13 cellular contexts compared by ENCODE assay signal in genomic region chr15:81007428-81008064, GRCh38. TPM values are rescaled to one million over a fixed set of nuclear protein-coding genes. Genes with fewer than 3 reads are reported as not detected.
DNase-seq lines count a peak whose midpoint lies in the region; ATAC-seq, FAIRE-seq and TF ChIP-seq lines count a peak whose summit lies in the region.
"Had no signal": no experiment of that assay in that cellular context is flagged by ENCODE, and none has a peak within 500 bp of the region (broad histone marks: within the 10 kb centered on the region; RNA-seq: fewer than 3 reads in every experiment).

No MANE protein-coding gene starts in this region.

- no peak overlapping the region for H3K4me3 Mint-ChIP-seq in activated CD4-positive, alpha-beta T cell treated with anti-CD3 and anti-CD28 coated beads, Interleukin-2, amount 10 ng/mL, durations not matched to agents 7 days and 5 days
- H3K4me3 Mint-ChIP-seq in IgD-negative memory B cell (peak overlapping the region in 1 of 4 donors; percentile 14), neural crest cell (peak overlapping the region; percentile 54)
- H3K4me3 Mint-ChIP-seq: CD14-positive monocyte, H9 had no signal

- TF ChIP-seq RAD21 in K562 (CRISPR knock-in tag; conservative IDR thresholded peaks at IDR 0.05 in 1 of 2, IDR thresholded peaks at IDR 0.05 in 1 of 2), result no peak

- no peak overlapping the region for H2AFZ ChIP-seq in K562 (ENCODE audit: low read depth, low read length)

- H3K36me3 Mint-ChIP-seq in activated CD4-positive, alpha-beta T cell treated with anti-CD3 and anti-CD28 coated beads, Interleukin-2, amount 10 ng/mL, durations not matched to agents 7 days and 5 days (ENCODE audit: low read depth), result peaks cover 43% of the 10 kb centered on the region
- H3K36me3 Mint-ChIP-seq in IgD-negative memory B cell (peaks cover 8% of the 10 kb centered on the region), neural crest cell (ENCODE audit: low read depth) (peaks cover 9% of the 10 kb centered on the region)

- in situ Hi-C loops in K562 (cut with MboI), result no loop called here

- H3K4me1 Mint-ChIP-seq in activated CD4-positive, alpha-beta T cell treated with anti-CD3 and anti-CD28 coated beads, Interleukin-2, amount 10 ng/mL, durations not matched to agents 7 days and 5 days, result peaks cover 62% of the 10 kb centered on the region
- H3K4me1 Mint-ChIP-seq in IgD-negative memory B cell (peaks cover 35 to 62% (median 49%) of the 10 kb centered on the region in 3 donors), neural crest cell (peaks cover 31% of the 10 kb centered on the region)

- POLR2A ChIA-PET in activated CD4-positive, alpha-beta T cell treated with anti-CD3 and anti-CD28 coated beads, Interleukin-2, amount 10 ng/mL, durations not matched to agents 7 days and 5 days (lab: Charles Lee), result no interaction called here
- POLR2A ChIA-PET in K562 (lab: Yijun Ruan, JAX), result interaction anchor here (0.7 to 1.5 kb wide), 2 partner anchors 13 to 269 kb away, joined by 3 read pairs; no protein-coding TSS in a partner anchor

- no peak overlapping the region for H3K27ac ChIP-seq in K562 (ENCODE audit: extremely low read depth, low read depth, low read length)

- WGBS in K562 (ENCODE audit: insufficient coverage, low coverage, missing lambda C conversion rate), result 29% methylated on average over 6 of the region's 6 CpGs

- TF ChIP-seq CTCF in K562 (IDR thresholded peaks at IDR 0.05 in 2 of 3, conservative IDR thresholded peaks at IDR 0.05 in 1 of 3; ENCODE audit: insufficient read depth in 2 of 3, low read depth in 1 of 3, low read length in 3 of 3) (no peak), neural crest cell (conservative IDR thresholded peaks at IDR 0.05) (no peak)

- H3K79me2 ChIP-seq in K562 (ENCODE audit: control insufficient read depth, insufficient read depth, low read length), result peaks cover 13% of the 10 kb centered on the region; the same call in 2 of the 3 replicates

- ATAC-seq in K562, result peak; percentile 68
- ATAC-seq in GM18520 (IDR thresholded peaks at IDR 0.05; ENCODE audit: unreplicated experiment), result no peak
- ATAC-seq in HG02623 (IDR thresholded peaks at IDR 0.05; ENCODE audit: unreplicated experiment), result no peak

- H4K20me1 ChIP-seq in K562 (replicated peaks; ENCODE audit: control insufficient read depth, insufficient read depth, low read length), result no peaks in the 10 kb centered on the region

- FAIRE-seq in K562 (lab: Jason Lieb, UNC), result peak; percentile 46
- FAIRE-seq: A204.1 had no signal

- H3K4me1 ChIP-seq in K562 (replicated peaks in 1 of 2; ENCODE audit: control insufficient read depth in 2 of 2, insufficient read depth in 2 of 2, low read length in 2 of 2), result peaks cover 0 to 6% of the 10 kb centered on the region in 2 experiments; a peak in 3 of 5 replicates

- no peaks in the 10 kb centered on the region for H3K27me3 ChIP-seq in K562 (ENCODE audit: control insufficient read depth in 2 of 2, insufficient read depth in 2 of 2, low read length in 2 of 2)

- no peak for TF ChIP-seq EP300 in K562 (IDR thresholded peaks at IDR 0.05; ENCODE audit: low read length)

- H3K36me3 ChIP-seq in K562 (ENCODE audit: control insufficient read depth, insufficient read depth, low read length), result peaks cover 13% of the 10 kb centered on the region; the same call in 1 of the 3 replicates

- no TSS peak for BruUV-seq in K562 (replicated peaks; lab: Mats Ljungman, UMichigan)

- no peak overlapping the region for H3K4me2 ChIP-seq in K562 (ENCODE audit: insufficient read depth, low read length)

- no peaks in the 10 kb centered on the region for H3K9me1 ChIP-seq in K562 (ENCODE audit: control insufficient read depth, insufficient read depth, low read length)

- H3K9ac ChIP-seq in K562 (ENCODE audit: insufficient read depth in 1 of 2, low read depth in 2 of 2, low read length in 2 of 2), result no peak overlapping the region

- H3K27ac Mint-ChIP-seq in activated CD4-positive, alpha-beta T cell treated with anti-CD3 and anti-CD28 coated beads, Interleukin-2, amount 10 ng/mL, durations not matched to agents 7 days and 5 days, result peak overlapping the region; percentile 38
- H3K27ac Mint-ChIP-seq in IgD-negative memory B cell (peak overlapping the region in 2 of 3 donors; percentile 43 to 48), neural crest cell (ENCODE audit: unreplicated experiment) (no peak overlapping the region)
- H3K27ac Mint-ChIP-seq: H9 had no signal

- no peaks in the 10 kb centered on the region for H3K9me3 Mint-ChIP-seq in activated CD4-positive, alpha-beta T cell treated with anti-CD3 and anti-CD28 coated beads, Interleukin-2, amount 10 ng/mL, durations not matched to agents 7 days and 5 days
- H3K9me3 Mint-ChIP-seq in IgD-negative memory B cell (no peaks in the 10 kb centered on the region), neural crest cell (no peaks in the 10 kb centered on the region)
- H3K9me3 Mint-ChIP-seq: CD14-positive monocyte, H9 had no signal

- no peak for TF ChIP-seq POLR2A in K562 (conservative IDR thresholded peaks at IDR 0.05)

- no peak for DNase-seq in activated CD4-positive, alpha-beta T cell treated with anti-CD3 and anti-CD28 coated beads, Interleukin-2, amount 10 ng/mL, durations not matched to agents 7 days and 5 days
- DNase-seq in activated CD4-positive, alpha-beta T cell treated with anti-CD3 and anti-CD28 coated beads for 48 hours, result no peak
- DNase-seq in K562 (ENCODE audit: extremely low read depth in 1 of 4, low spot score in 3 of 4) (no peak), neural crest cell (ENCODE audit: low read depth, low spot score) (no peak), T-helper 1 cell (no peak)
- DNase-seq: EL, H9, NCI-H187 had no signal

- CTCF ChIA-PET in activated CD4-positive, alpha-beta T cell treated with anti-CD3 and anti-CD28 coated beads, Interleukin-2, amount 10 ng/mL, durations not matched to agents 7 days and 5 days (lab: Charles Lee), result interaction anchor here (1.1 kb wide), 1 partner anchor 13 kb away, joined by 5 read pairs; no protein-coding TSS in a partner anchor
- CTCF ChIA-PET in K562 (lab: Yijun Ruan, JAX; ENCODE audit: low intra/inter-chr PET ratio), result no interaction called here

- no peak overlapping the region for H3K4me3 ChIP-seq in K562

- H3K27me3 Mint-ChIP-seq in activated CD4-positive, alpha-beta T cell treated with anti-CD3 and anti-CD28 coated beads, Interleukin-2, amount 10 ng/mL, durations not matched to agents 7 days and 5 days, result no peaks in the 10 kb centered on the region
- H3K27me3 Mint-ChIP-seq in IgD-negative memory B cell (no peaks in the 10 kb centered on the region), neural crest cell (ENCODE audit: low read depth) (no peaks in the 10 kb centered on the region)

- no peaks in the 10 kb centered on the region for H3K9me3 ChIP-seq in K562 (replicated peaks; ENCODE audit: control insufficient read depth, insufficient read depth, low read depth, low read length)

- intact Hi-C loops in K562 (cut with micrococcal nuclease), result no loop called here

RNA-seq across cellular contexts. Expression of gene TLNRD1, which starts 6.8 kb away (rescaled TPM):
- total RNA-seq in activated CD4-positive, alpha-beta T cell treated with anti-CD3 and anti-CD28 coated beads, Interleukin-2, amount 10 ng/mL, durations not matched to agents 7 days and 5 days, result 10 to 100 TPM; 28.6 to 34.2 TPM
- 4.6 TPM for polyA plus RNA-seq in IgD-negative memory B cell
- 7.4 and 16.8 TPM in 2 replicates for total RNA-seq in K562 (2011; cell fraction: chromatin; rRNA removed; ENCODE audit: low replicate concordance)
- total RNA-seq in K562 (2011; cell fraction: nucleolus; rRNA removed), result 17.1 and 29.2 TPM in 2 replicates
- total RNA-seq in K562 (2011; cell fraction: nucleoplasm; rRNA removed), result 11.0 and 14.4 TPM in 2 replicates
- 23.4 and 25.4 TPM in 2 replicates for total RNA-seq in K562 (2014; rRNA removed)
- total RNA-seq in K562 (2014; rRNA removed; fragmentation: Illumina TruSeq; extraction: Trizol), result 4.3 and 4.8 TPM in 2 replicates
- total RNA-seq in K562 (2015; rRNA removed; fragmentation: Illumina TruSeq; extraction: Trizol), result 5.5 and 5.7 TPM in 2 replicates
- total RNA-seq in K562 (2021), result 26.7 and 33.1 TPM in 2 replicates
- 4.5 and 9.5 TPM in 2 replicates for polyA plus RNA-seq in K562 (2011; rRNA removed)
- 4.6 and 46.8 TPM in 2 replicates for polyA plus RNA-seq in K562 (2011; cell fraction: cytosol; rRNA removed)
- 3.1 and 13.4 TPM in 2 replicates for polyA plus RNA-seq in K562 (2011; cell fraction: nucleus; rRNA removed)
- polyA plus RNA-seq in K562 (2012), result 11.4 and 15.1 TPM in 2 replicates
- 4.2 and 4.7 TPM in 2 replicates for polyA plus RNA-seq in K562 (2014; fragmentation: Illumina TruSeq; extraction: Trizol)
- polyA plus RNA-seq in K562 (2014; fragmentation: Nextera tagmentation; extraction: Ambion mirVana), result 1 to 10 TPM; 1.1 to 1.9 TPM
- polyA plus RNA-seq in K562 (2014; rRNA removed), result 16.2 and 21.5 TPM in 2 replicates
- 1.9 and 7.4 TPM in 2 replicates for polyA minus RNA-seq in K562 (2011; rRNA and poly(A)+ RNA removed)
- 10.8 and 23.4 TPM in 2 replicates for polyA minus RNA-seq in K562 (2011; cell fraction: cytosol; rRNA and poly(A)+ RNA removed)
- polyA minus RNA-seq in K562 (2011; cell fraction: nucleus; rRNA and poly(A)+ RNA removed), result 8.1 and 17.0 TPM in 2 replicates
- total RNA-seq in neural crest cell, result 30.6 and 31.7 TPM in 2 replicates

RNA-seq across cellular contexts. Expression of gene MESD, which starts 17.9 kb away (rescaled TPM):
- total RNA-seq in activated CD4-positive, alpha-beta T cell treated with anti-CD3 and anti-CD28 coated beads, Interleukin-2, amount 10 ng/mL, durations not matched to agents 7 days and 5 days, result 10 to 100 TPM; 34.0 to 34.3 TPM
- polyA plus RNA-seq in IgD-negative memory B cell (21.9 TPM), K562 (2011; rRNA removed) (11.5 and 20.0 TPM in 2 replicates), K562 (2014; fragmentation: Illumina TruSeq; extraction: Trizol) (27.0 and 29.7 TPM in 2 replicates), K562 (2014; fragmentation: Nextera tagmentation; extraction: Ambion mirVana) (10 to 100 TPM; 11.3 to 17.0 TPM), K562 (2014; rRNA removed) (18.9 and 20.7 TPM in 2 replicates)
- 28.7 and 34.6 TPM in 2 replicates for total RNA-seq in K562 (2011; cell fraction: chromatin; rRNA removed; ENCODE audit: low replicate concordance)
- 24.3 and 27.2 TPM in 2 replicates for total RNA-seq in K562 (2011; cell fraction: nucleolus; rRNA removed)
- total RNA-seq in K562 (2011; cell fraction: nucleoplasm; rRNA removed), result 38.3 and 58.0 TPM in 2 replicates
- total RNA-seq in K562 (2014; rRNA removed) (22.8 and 26.5 TPM in 2 replicates), K562 (2014; rRNA removed; fragmentation: Illumina TruSeq; extraction: Trizol) (28.2 and 31.4 TPM in 2 replicates), K562 (2015; rRNA removed; fragmentation: Illumina TruSeq; extraction: Trizol) (38.2 and 39.7 TPM in 2 replicates), K562 (2021) (23.9 and 24.1 TPM in 2 replicates), neural crest cell (30.7 and 31.9 TPM in 2 replicates)
- polyA plus RNA-seq in K562 (2011; cell fraction: cytosol; rRNA removed), result 9.6 TPM in 2 replicates
- polyA plus RNA-seq in K562 (2011; cell fraction: nucleus; rRNA removed), result 11.6 and 12.9 TPM in 2 replicates
- polyA plus RNA-seq in K562 (2012), result 22.1 and 28.2 TPM in 2 replicates
- polyA minus RNA-seq in K562 (2011; rRNA and poly(A)+ RNA removed), result 15.6 and 22.3 TPM in 2 replicates
- 12.6 and 14.6 TPM in 2 replicates for polyA minus RNA-seq in K562 (2011; cell fraction: cytosol; rRNA and poly(A)+ RNA removed)
- 10.2 and 15.2 TPM in 2 replicates for polyA minus RNA-seq in K562 (2011; cell fraction: nucleus; rRNA and poly(A)+ RNA removed)
